In genomic region chr10:128950159-128950956, GRCh38 we compare ENCODE assay signal across 19 cellular contexts.
"Had no signal": no experiment of that assay in that cellular context is flagged by ENCODE, and none has a peak within 500 bp of the region (broad histone marks: within the 10 kb centered on the region; RNA-seq: fewer than 3 reads in every experiment).

No MANE protein-coding gene starts in this region.

- DNase-seq: KBM-7; MV-4-11; NCI-H1048; NCI-H1105; NCI-H1417; NCI-H1436 treated with DMSO at 0.1 percent for 48 hours; NCI-H1694; NCI-H187 treated with DMSO at 0.1 percent for 48 hours; NCI-H2029 treated with DMSO at 0.1 percent for 48 hours; NCI-H2171 treated with DMSO at 0.1 percent for 48 hours; NCI-H2227 treated with DMSO at 0.1 percent for 48 hours; NCI-H524; NCI-H526 treated with DMSO at 0.1 percent for 48 hours; NK-92 treated with Interleukin-12 subunit alpha and Interleukin-12 subunit beta, amount 100 ng/mL, for 24 hours; PC-3; SHP77; SK-N-SH; SW 1271 had no signal

- ATAC-seq: Panc1, PC-3 had no signal
